1 cellular context compared by ENCODE assay signal in the genomic region with DNA sequence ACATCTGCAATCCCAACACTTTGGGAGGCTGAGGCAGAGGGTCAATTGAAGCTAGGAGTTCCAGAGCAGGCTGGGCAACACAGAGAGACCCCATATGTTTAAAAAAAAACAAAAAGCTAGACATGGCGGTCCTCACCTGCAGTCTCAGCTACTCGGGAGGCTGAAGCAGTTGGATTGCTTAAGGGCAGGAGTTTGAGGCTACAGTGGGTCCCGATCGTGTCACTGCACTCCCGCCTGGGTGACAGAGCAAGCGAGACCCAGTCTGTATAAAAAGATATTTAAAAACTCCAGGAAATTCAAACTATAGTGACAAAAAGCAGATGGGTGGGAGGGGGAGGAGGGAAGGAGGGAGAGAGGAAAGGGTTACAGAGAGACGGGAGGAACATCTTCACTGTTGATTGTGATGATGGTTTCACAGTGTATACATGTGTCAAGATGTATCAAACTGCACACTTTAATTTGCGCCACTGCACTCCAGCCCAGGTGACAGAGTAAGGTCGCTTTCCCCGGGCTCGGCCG.
TF ChIP-seq lines count a peak whose summit lies in the region.

No MANE protein-coding gene starts in this region.

TF ChIP-seq in HCT116, 20 proteins besides CTCF, POLR2A, EP300 and RAD21 (continued from another document):
- TF ChIP-seq, protein P1, sequence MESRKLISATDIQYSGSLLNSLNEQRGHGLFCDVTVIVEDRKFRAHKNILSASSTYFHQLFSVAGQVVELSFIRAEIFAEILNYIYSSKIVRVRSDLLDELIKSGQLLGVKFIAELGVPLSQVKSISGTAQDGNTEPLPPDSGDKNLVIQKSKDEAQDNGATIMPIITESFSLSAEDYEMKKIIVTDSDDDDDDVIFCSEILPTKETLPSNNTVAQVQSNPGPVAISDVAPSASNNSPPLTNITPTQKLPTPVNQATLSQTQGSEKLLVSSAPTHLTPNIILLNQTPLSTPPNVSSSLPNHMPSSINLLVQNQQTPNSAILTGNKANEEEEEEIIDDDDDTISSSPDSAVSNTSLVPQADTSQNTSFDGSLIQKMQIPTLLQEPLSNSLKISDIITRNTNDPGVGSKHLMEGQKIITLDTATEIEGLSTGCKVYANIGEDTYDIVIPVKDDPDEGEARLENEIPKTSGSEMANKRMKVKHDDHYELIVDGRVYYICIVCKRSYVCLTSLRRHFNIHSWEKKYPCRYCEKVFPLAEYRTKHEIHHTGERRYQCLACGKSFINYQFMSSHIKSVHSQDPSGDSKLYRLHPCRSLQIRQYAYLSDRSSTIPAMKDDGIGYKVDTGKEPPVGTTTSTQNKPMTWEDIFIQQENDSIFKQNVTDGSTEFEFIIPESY (IDR thresholded peaks at IDR 0.05; ENCODE audit: extremely low read depth, insufficient replicate concordance, low read length): no peak
- TF ChIP-seq FOSL1 (IDR thresholded peaks at IDR 0.05; ENCODE audit: low read depth): no peak
- TF ChIP-seq JUND (IDR thresholded peaks at IDR 0.05): no peak
- no peak for TF ChIP-seq SIN3A (IDR thresholded peaks at IDR 0.05; ENCODE audit: low read depth)
- no peak for TF ChIP-seq TCF7L2 (IDR thresholded peaks at IDR 0.05; ENCODE audit: borderline replicate concordance, extremely low read depth, insufficient read depth, insufficient read length)
- TF ChIP-seq, protein P2, sequence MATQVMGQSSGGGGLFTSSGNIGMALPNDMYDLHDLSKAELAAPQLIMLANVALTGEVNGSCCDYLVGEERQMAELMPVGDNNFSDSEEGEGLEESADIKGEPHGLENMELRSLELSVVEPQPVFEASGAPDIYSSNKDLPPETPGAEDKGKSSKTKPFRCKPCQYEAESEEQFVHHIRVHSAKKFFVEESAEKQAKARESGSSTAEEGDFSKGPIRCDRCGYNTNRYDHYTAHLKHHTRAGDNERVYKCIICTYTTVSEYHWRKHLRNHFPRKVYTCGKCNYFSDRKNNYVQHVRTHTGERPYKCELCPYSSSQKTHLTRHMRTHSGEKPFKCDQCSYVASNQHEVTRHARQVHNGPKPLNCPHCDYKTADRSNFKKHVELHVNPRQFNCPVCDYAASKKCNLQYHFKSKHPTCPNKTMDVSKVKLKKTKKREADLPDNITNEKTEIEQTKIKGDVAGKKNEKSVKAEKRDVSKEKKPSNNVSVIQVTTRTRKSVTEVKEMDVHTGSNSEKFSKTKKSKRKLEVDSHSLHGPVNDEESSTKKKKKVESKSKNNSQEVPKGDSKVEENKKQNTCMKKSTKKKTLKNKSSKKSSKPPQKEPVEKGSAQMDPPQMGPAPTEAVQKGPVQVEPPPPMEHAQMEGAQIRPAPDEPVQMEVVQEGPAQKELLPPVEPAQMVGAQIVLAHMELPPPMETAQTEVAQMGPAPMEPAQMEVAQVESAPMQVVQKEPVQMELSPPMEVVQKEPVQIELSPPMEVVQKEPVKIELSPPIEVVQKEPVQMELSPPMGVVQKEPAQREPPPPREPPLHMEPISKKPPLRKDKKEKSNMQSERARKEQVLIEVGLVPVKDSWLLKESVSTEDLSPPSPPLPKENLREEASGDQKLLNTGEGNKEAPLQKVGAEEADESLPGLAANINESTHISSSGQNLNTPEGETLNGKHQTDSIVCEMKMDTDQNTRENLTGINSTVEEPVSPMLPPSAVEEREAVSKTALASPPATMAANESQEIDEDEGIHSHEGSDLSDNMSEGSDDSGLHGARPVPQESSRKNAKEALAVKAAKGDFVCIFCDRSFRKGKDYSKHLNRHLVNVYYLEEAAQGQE (IDR thresholded peaks at IDR 0.05; ENCODE audit: low read depth): no peak
- TF ChIP-seq ZNF274 (IDR thresholded peaks at IDR 0.05; ENCODE audit: low read depth, low read length): no peak
- no peak for TF ChIP-seq ZFX (IDR thresholded peaks at IDR 0.05)
- no peak for TF ChIP-seq SRF (IDR thresholded peaks at IDR 0.05; ENCODE audit: low read depth)
TF ChIP-seq in HCT116: peak in this region for 0.
